Comparison of ENCODE assay signal across 21 cellular contexts in genomic region chr1:180177931-180178330, GRCh38. TPM values are rescaled to one million over a fixed set of nuclear protein-coding genes. Genes with fewer than 3 reads are reported as not detected.
DNase-seq lines count a peak whose midpoint lies in the region; ATAC-seq, FAIRE-seq and TF ChIP-seq lines count a peak whose summit lies in the region.
"Had no signal": no experiment of that assay in that cellular context is flagged by ENCODE, and none has a peak within 500 bp of the region (broad histone marks: within the 10 kb centered on the region; RNA-seq: fewer than 3 reads in every experiment).

No MANE protein-coding gene starts in this region.

- DNase-seq in NCI-H2107 treated with DMSO at 0.1 percent for 48 hours (lab: John Stamatoyannopoulos, UW; ENCODE audit: unreplicated experiment) (peak; percentile 8), NCI-H2107 (lab: John Stamatoyannopoulos, UW) (no peak), A673 (ENCODE audit: low spot score) (peak; percentile 26), kidney (peak; percentile 36), NCI-H146 (lab: John Stamatoyannopoulos, UW) (no peak), HCEC 1CT (no peak)
- DNase-seq: 8988T; CD4-positive, CD25-positive, alpha-beta regulatory T cell; H9; IMR-90; NCI-H1417; NCI-H187 treated with DMSO at 0.1 percent for 48 hours; NCI-H774; OCI-M1; T-cell had no signal

- TF ChIP-seq CTCF in A673 (conservative IDR thresholded peaks at IDR 0.05; ENCODE audit: low read depth, low read length) (no peak), HEK293 (tag by site-specific recombination; IDR thresholded peaks at IDR 0.05) (no peak), kidney (IDR thresholded peaks at IDR 0.05; ENCODE audit: borderline replicate concordance, extremely low read depth, insufficient read depth) (no peak)

- H3K4me1 ChIP-seq in A673 (ENCODE audit: insufficient read depth, low read length, poor library complexity, severe bottlenecking) (no peaks in the 10 kb centered on the region), HEK293 (ENCODE audit: control insufficient read depth, insufficient read depth, low read length) (no peaks in the 10 kb centered on the region), kidney (ENCODE audit: control insufficient read depth in 1 of 2, insufficient read depth in 1 of 2, low read depth in 1 of 2, low read length in 2 of 2) (peaks cover 0 to 6% of the 10 kb centered on the region in 2 donors)

- FAIRE-seq in kidney (lab: Jason Lieb, UNC) = no peak
- FAIRE-seq: GM12891, RCC 7860 had no signal

- CTCF ChIA-PET in A673 (lab: Charles Lee) = interaction anchor here (0.6 kb wide), 1 partner anchor 477 kb away, joined by 4 read pairs; no protein-coding TSS in a partner anchor
- CTCF ChIA-PET in HEK293 (lab: Yijun Ruan, JAX) = interaction anchor here (0.8 to 8.5 kb wide), 7 partner anchors 10 to 808 kb away, joined by 3 to 93 read pairs (median 38); no protein-coding TSS in a partner anchor

- intact Hi-C loops in A673 (cut with micrococcal nuclease; ENCODE audit: unreplicated experiment) (loop anchor here (1.0 to 5.0 kb wide), 3 partner anchors 311 to 471 kb away; no protein-coding TSS in a partner anchor), kidney (cut with DNase I) (no loop called here)

- H3K9me3 ChIP-seq in A673 (ENCODE audit: low read depth, low read length, poor library complexity, severe bottlenecking) (no peaks in the 10 kb centered on the region), HEK293 (ENCODE audit: control insufficient read depth, insufficient read depth, low read depth, low read length) (no peaks in the 10 kb centered on the region), kidney (ENCODE audit: control insufficient read depth in 1 of 2, low read length in 2 of 2) (no peaks in the 10 kb centered on the region)
- H3K9me3 ChIP-seq: SJCRH30 had no signal

- no peak for ATAC-seq in HG02973 (IDR thresholded peaks at IDR 0.05; ENCODE audit: unreplicated experiment)

- H3K4me3 ChIP-seq in A673 (ENCODE audit: low read depth, low read length, poor library complexity, severe bottlenecking) = no peak overlapping the region
- no peak overlapping the region for H3K4me3 ChIP-seq in HEK293 (ENCODE audit: low read depth, low read length)
- H3K4me3 ChIP-seq in kidney (ENCODE audit: low read length in 2 of 2) = no peak overlapping the region
- H3K4me3 ChIP-seq: SJCRH30 had no signal

- POLR2A ChIA-PET in A673 (lab: Charles Lee; ENCODE audit: low non-redundant PET) = no interaction called here
- POLR2A ChIA-PET in HEK293 (lab: Yijun Ruan, JAX) = no interaction called here

- no peaks in the 10 kb centered on the region for H3K27me3 ChIP-seq in A673 (replicated peaks; ENCODE audit: insufficient read depth, low read depth, low read length, poor library complexity)
- H3K27me3 ChIP-seq: SJCRH30 had no signal

- no peaks in the 10 kb centered on the region for H3K36me3 ChIP-seq in A673 (ENCODE audit: insufficient read depth, low read length, poor library complexity, severe bottlenecking)
- H3K36me3 ChIP-seq in HEK293 (ENCODE audit: control insufficient read depth in 2 of 2, insufficient read depth in 1 of 2, low read length in 2 of 2) = peaks cover 0 to 11% of the 10 kb centered on the region in 2 experiments; a peak in 1 of 3 replicates
- H3K36me3 ChIP-seq in kidney (ENCODE audit: control insufficient read depth in 1 of 2, insufficient read depth in 2 of 2, low read length in 2 of 2) = no peaks in the 10 kb centered on the region
- H3K36me3 ChIP-seq: SJCRH30 had no signal

- no peak overlapping the region for H3K9ac ChIP-seq in kidney (ENCODE audit: low read length in 2 of 2)

- no TSS peak for BruUV-seq in A673 (replicated peaks; lab: Mats Ljungman, UMichigan)

- H3K27ac ChIP-seq in A673 (ENCODE audit: low read depth, low read length, poor library complexity, severe bottlenecking) = no peak overlapping the region
- H3K27ac ChIP-seq in HEK293 (ENCODE audit: extremely low read depth, low read depth, low read length) = no peak overlapping the region
- no peak overlapping the region for H3K27ac ChIP-seq in kidney (ENCODE audit: low read depth in 2 of 2, low read length in 2 of 2)
- H3K27ac ChIP-seq: SJCRH30 had no signal

TF ChIP-seq in HEK293, 187 proteins besides CTCF, POLR2A, EP300 and RAD21 (continues in another document):
- TF ChIP-seq IKZF3 (tag by site-specific recombination; IDR thresholded peaks at IDR 0.05) (no peak), ZNF302 (tag by site-specific recombination; IDR thresholded peaks at IDR 0.05; ENCODE audit: low read depth) (no peak), WT1 (tag by site-specific recombination; IDR thresholded peaks at IDR 0.05) (peak; percentile 47; the same call in 1 of the 2 replicates), ZNF777 (tag by site-specific recombination; IDR thresholded peaks at IDR 0.05; ENCODE audit: borderline replicate concordance) (no peak), GLIS1 (tag by site-specific recombination; IDR thresholded peaks at IDR 0.05) (peak; percentile 46; the same call in 1 of the 2 replicates), SP2 (tag by site-specific recombination; IDR thresholded peaks at IDR 0.05) (no peak), ZNF518A (tag by site-specific recombination; conservative IDR thresholded peaks at IDR 0.05; ENCODE audit: low read depth) (no peak)
- TF ChIP-seq, protein P1, sequence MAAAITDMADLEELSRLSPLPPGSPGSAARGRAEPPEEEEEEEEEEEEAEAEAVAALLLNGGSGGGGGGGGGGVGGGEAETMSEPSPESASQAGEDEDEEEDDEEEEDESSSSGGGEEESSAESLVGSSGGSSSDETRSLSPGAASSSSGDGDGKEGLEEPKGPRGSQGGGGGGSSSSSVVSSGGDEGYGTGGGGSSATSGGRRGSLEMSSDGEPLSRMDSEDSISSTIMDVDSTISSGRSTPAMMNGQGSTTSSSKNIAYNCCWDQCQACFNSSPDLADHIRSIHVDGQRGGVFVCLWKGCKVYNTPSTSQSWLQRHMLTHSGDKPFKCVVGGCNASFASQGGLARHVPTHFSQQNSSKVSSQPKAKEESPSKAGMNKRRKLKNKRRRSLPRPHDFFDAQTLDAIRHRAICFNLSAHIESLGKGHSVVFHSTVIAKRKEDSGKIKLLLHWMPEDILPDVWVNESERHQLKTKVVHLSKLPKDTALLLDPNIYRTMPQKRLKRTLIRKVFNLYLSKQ (tag by site-specific recombination; IDR thresholded peaks at IDR 0.05; ENCODE audit: borderline replicate concordance) = no peak

RNA-seq across cellular contexts. Expression of gene QSOX1, which starts 23.3 kb away (rescaled TPM):
- total RNA-seq in A673 (2021) (69.0 and 69.7 TPM in 2 replicates), kidney (111 TPM)
- polyA plus RNA-seq in kidney (ENCODE audit: insufficient read depth, low read depth, low replicate concordance) = 94.5 TPM

RNA-seq across cellular contexts. Expression of gene LHX4, which starts 52.1 kb away (rescaled TPM):
- total RNA-seq in A673 (2021) = 0.07 TPM in 1 of 2 replicates, not detected in the other
- not detected for total RNA-seq in kidney
- polyA plus RNA-seq in kidney (ENCODE audit: insufficient read depth, low read depth, low replicate concordance) = 0.37 TPM
- total RNA-seq: CD4-positive, CD25-positive, alpha-beta regulatory T cell; G401 had no signal

Comparison
In these comparisons a context has a peak if more than half of its experiments do, and no peak if none do; other contexts are left out.
1. DNase-seq: peak in NCI-H2107 treated with DMSO at 0.1 percent for 48 hours (single experiment), A673 (single experiment) and kidney (single experiment); none in NCI-H2107 (single experiment), NCI-H146 (single experiment) and HCEC 1CT (single experiment).